In genomic region chr14:103711516-103712431, GRCh38 we compare ENCODE assay signal across 11 cellular contexts. TPM values are rescaled to one million over a fixed set of nuclear protein-coding genes. Genes with fewer than 3 reads are reported as not detected.
DNase-seq lines count a peak whose midpoint lies in the region; ATAC-seq and TF ChIP-seq lines count a peak whose summit lies in the region.
"Had no signal": no experiment of that assay in that cellular context is flagged by ENCODE, and none has a peak within 500 bp of the region (broad histone marks: within the 10 kb centered on the region; RNA-seq: fewer than 3 reads in every experiment).

No MANE protein-coding gene starts in this region.

- no peaks in the 10 kb centered on the region for H3K27me3 ChIP-seq in CD4-positive, CD25-positive, alpha-beta regulatory T cell (ENCODE audit: control insufficient read depth, insufficient read depth, low read length)
- no peaks in the 10 kb centered on the region for H3K27me3 ChIP-seq in esophagus muscularis mucosa

- H3K9me3 ChIP-seq in CD4-positive, CD25-positive, alpha-beta regulatory T cell (ENCODE audit: control insufficient read depth in 2 of 2, low read length in 2 of 2), result no peaks in the 10 kb centered on the region
- no peaks in the 10 kb centered on the region for H3K9me3 ChIP-seq in esophagus muscularis mucosa

- H3K4me3 ChIP-seq in CD4-positive, CD25-positive, alpha-beta regulatory T cell (ENCODE audit: low read depth, low read length), result no peak overlapping the region
- no peak overlapping the region for H3K4me3 ChIP-seq in esophagus muscularis mucosa

- intact Hi-C loops in esophagus muscularis mucosa (cut with DNase I), result no loop called here

- WGBS in esophagus muscularis mucosa, result 76% methylated on average over 13 of the region's 27 CpGs

- no peak overlapping the region for H3K27ac ChIP-seq in CD4-positive, CD25-positive, alpha-beta regulatory T cell (ENCODE audit: insufficient read depth, low read length, poor library complexity, severe bottlenecking)
- peak overlapping the region; percentile 23 to 72 (median 52) for H3K27ac ChIP-seq in esophagus muscularis mucosa (replicated peaks in 1 of 4)

- peaks cover 15% of the 10 kb centered on the region for H3K4me1 ChIP-seq in CD4-positive, CD25-positive, alpha-beta regulatory T cell (ENCODE audit: control insufficient read depth, insufficient read depth, low read length, poor library complexity, severe bottlenecking)
- H3K4me1 ChIP-seq in esophagus muscularis mucosa, result peaks cover 51 to 74% (median 64%) of the 10 kb centered on the region in 4 donors

- no peaks in the 10 kb centered on the region for H3K36me3 ChIP-seq in CD4-positive, CD25-positive, alpha-beta regulatory T cell (ENCODE audit: control insufficient read depth, insufficient read depth, low read length)
- H3K36me3 ChIP-seq in esophagus muscularis mucosa, result peaks cover 0 to 12% (median 10%) of the 10 kb centered on the region in 4 donors

- peak overlapping the region in 2 of 4 donors; percentile 5 to 49 for H3K4me3 Mint-ChIP-seq in CD4-positive, CD25-positive, alpha-beta regulatory T cell
- no peak overlapping the region for H3K4me3 Mint-ChIP-seq in type B pancreatic cell
- H3K4me3 Mint-ChIP-seq: activated B cell treated with CpG ODN at 0.5 μM for 24 hours, natural killer cell had no signal

- ATAC-seq in CD4-positive, CD25-positive, alpha-beta regulatory T cell (ENCODE audit: low read depth in 2 of 2), result no peak
- no peak for ATAC-seq in HG03108 (IDR thresholded peaks at IDR 0.05; ENCODE audit: unreplicated experiment)
- ATAC-seq: natural killer cell had no signal

- TF ChIP-seq CTCF in esophagus muscularis mucosa (IDR thresholded peaks at IDR 0.05), result no peak
- no peak for TF ChIP-seq CTCF in GM13976 (IDR thresholded peaks at IDR 0.05; ENCODE audit: borderline replicate concordance, control extremely low read depth, extremely low read depth, insufficient read depth, missing control alignments)
- no peak for TF ChIP-seq CTCF in type B pancreatic cell (conservative IDR thresholded peaks at IDR 0.05)

- peak overlapping the region in 2 of 3 donors; percentile 26 to 36 for H3K27ac Mint-ChIP-seq in CD4-positive, CD25-positive, alpha-beta regulatory T cell
- H3K27ac Mint-ChIP-seq in type B pancreatic cell, result no peak overlapping the region
- H3K27ac Mint-ChIP-seq: activated B cell treated with CpG ODN at 0.5 μM for 24 hours, natural killer cell had no signal

- no peaks in the 10 kb centered on the region for H3K36me3 Mint-ChIP-seq in CD4-positive, CD25-positive, alpha-beta regulatory T cell
- peaks cover 6% of the 10 kb centered on the region for H3K36me3 Mint-ChIP-seq in type B pancreatic cell
- H3K36me3 Mint-ChIP-seq: natural killer cell had no signal

- no peak for TF ChIP-seq EP300 in esophagus muscularis mucosa (IDR thresholded peaks at IDR 0.05)

- peaks cover 0 to 25% (median 10%) of the 10 kb centered on the region in 4 donors for H3K4me1 Mint-ChIP-seq in CD4-positive, CD25-positive, alpha-beta regulatory T cell
- H3K4me1 Mint-ChIP-seq in type B pancreatic cell (ENCODE audit: unreplicated experiment), result peaks cover 17% of the 10 kb centered on the region

- in situ Hi-C loops in GM13976 (cut with MboI; ENCODE audit: low sequenced_read_pairs, unreplicated experiment), result no loop called here

- DNase-seq in CD4-positive, CD25-positive, alpha-beta regulatory T cell, result peak in 1 of 3 donors; percentile 26
- peak; percentile 73 to 94 for DNase-seq in NCI-H446 (lab: John Stamatoyannopoulos, UW)
- DNase-seq in esophagus muscularis mucosa (ENCODE audit: extremely low spot score), result no peak
- peak; percentile 51 for DNase-seq in pons (ENCODE audit: low spot score)
- DNase-seq in GM13976 (ENCODE audit: low spot score), result no peak
- DNase-seq in type B pancreatic cell (ENCODE audit: extremely low spot score, unreplicated experiment), result no peak
- no peak for DNase-seq in NCI-H2227 (lab: John Stamatoyannopoulos, UW; ENCODE audit: unreplicated experiment)
- DNase-seq: activated B cell treated with CpG ODN at 0.5 μM for 24 hours, MV-4-11, natural killer cell had no signal

- no peak for TF ChIP-seq POLR2A in esophagus muscularis mucosa (IDR thresholded peaks at IDR 0.05; ENCODE audit: low read depth)

- H3K27me3 Mint-ChIP-seq in CD4-positive, CD25-positive, alpha-beta regulatory T cell, result no peaks in the 10 kb centered on the region
- peaks cover 3% of the 10 kb centered on the region for H3K27me3 Mint-ChIP-seq in type B pancreatic cell
- H3K27me3 Mint-ChIP-seq: activated B cell treated with CpG ODN at 0.5 μM for 24 hours had no signal

- H3K9me3 Mint-ChIP-seq in CD4-positive, CD25-positive, alpha-beta regulatory T cell, result peaks cover 0 to 2% (median 0%) of the 10 kb centered on the region in 7 donors
- no peaks in the 10 kb centered on the region for H3K9me3 Mint-ChIP-seq in type B pancreatic cell
- H3K9me3 Mint-ChIP-seq: activated B cell treated with CpG ODN at 0.5 μM for 24 hours, natural killer cell had no signal

RNA-seq across cellular contexts. Expression of gene XRCC3, which starts 3.5 kb away (rescaled TPM):
- 9.8 TPM for total RNA-seq in CD4-positive, CD25-positive, alpha-beta regulatory T cell
- 1 to 10 TPM; 3.0 to 4.7 (median 4.3) TPM for polyA plus RNA-seq in CD4-positive, CD25-positive, alpha-beta regulatory T cell
- total RNA-seq in esophagus muscularis mucosa (1 to 10 TPM; 1.6 to 5.4 (median 2.1) TPM), type B pancreatic cell (ENCODE audit: low replicate concordance) (17.3 and 35.2 TPM in 2 replicates)

RNA-seq across cellular contexts. Expression of gene ZFYVE21, which starts 3.8 kb away (rescaled TPM):
- 13.7 TPM for total RNA-seq in CD4-positive, CD25-positive, alpha-beta regulatory T cell
- 10 to 100 TPM; 12.1 to 25.0 (median 16.1) TPM for polyA plus RNA-seq in CD4-positive, CD25-positive, alpha-beta regulatory T cell
- total RNA-seq in esophagus muscularis mucosa (100 to 1,000 TPM; 121 to 180 (median 156) TPM), type B pancreatic cell (ENCODE audit: low replicate concordance) (41.7 and 59.1 TPM in 2 replicates)

Comparison
In these comparisons a context has a peak if more than half of its experiments do, and no peak if none do; other contexts are left out.
1. DNase-seq: peak in NCI-H446 (2 of 2) and pons (single experiment); none in esophagus muscularis mucosa (single experiment), GM13976 (single experiment), type B pancreatic cell (single experiment) and NCI-H2227 (single experiment).